6 cellular contexts compared by ENCODE assay signal in genomic region chr12:51546102-51546501, GRCh38.
"Had no signal": no experiment of that assay in that cellular context is flagged by ENCODE, and none has a peak within 500 bp of the region (broad histone marks: within the 10 kb centered on the region; RNA-seq: fewer than 3 reads in every experiment).

No MANE protein-coding gene starts in this region.

- H3K4me3 ChIP-seq: GM23338, K562 had no signal

- H3K9me3 Mint-ChIP-seq: GM23338, H9 had no signal

- H2AFZ ChIP-seq: GM23338 had no signal

- DNase-seq: H9, HCEC 1CT, IMR-90, KG1 had no signal

- ATAC-seq: K562 had no signal

- H3K4me3 Mint-ChIP-seq: GM23338, H9 had no signal

- H3K27ac Mint-ChIP-seq: GM23338, H9 had no signal

- H3K4me2 ChIP-seq: GM23338 had no signal
